15 cellular contexts compared by ENCODE assay signal in the genomic region with DNA sequence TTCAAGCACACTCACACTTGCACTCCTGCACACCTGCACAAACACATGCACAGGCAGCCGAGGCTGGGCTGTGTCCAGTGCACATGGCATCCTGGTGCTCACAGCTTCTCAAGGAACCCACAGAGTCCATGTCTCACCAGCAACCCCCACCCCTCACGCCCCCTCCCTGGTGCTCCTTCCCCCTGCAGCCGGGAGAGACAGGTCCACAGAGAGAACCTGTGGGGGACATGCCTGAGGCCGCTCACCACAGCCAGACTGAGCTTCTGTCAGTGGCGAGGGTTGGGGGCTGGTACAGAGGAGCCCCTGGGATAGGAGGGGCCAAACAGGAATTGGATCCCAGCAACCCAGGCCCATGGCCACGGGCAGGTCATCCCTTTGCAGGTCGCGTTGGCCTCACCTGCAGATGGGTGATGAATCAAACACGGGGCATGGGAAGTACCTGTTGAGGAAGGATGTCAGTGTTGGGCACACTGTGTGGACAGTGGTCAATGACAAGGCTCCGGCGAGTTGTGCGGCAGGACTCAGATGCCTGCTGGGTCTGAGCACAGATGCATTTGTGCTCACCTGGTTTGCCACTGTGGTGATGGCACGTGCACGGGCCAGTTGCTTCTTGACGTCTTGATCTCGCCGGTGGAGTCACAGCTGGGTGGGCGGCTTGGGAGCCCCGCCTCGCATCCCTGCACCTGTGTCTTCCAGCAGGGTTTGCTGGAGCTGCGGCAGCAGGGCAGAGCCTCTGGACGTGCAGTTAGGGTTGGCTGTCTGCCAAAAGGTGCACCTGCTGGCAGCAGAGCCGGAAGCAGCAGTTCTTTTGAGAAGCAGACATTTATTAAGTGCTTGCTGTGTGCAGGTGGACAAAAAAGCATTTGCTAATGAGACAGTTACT.
DNase-seq lines count a peak whose midpoint lies in the region; ATAC-seq and TF ChIP-seq lines count a peak whose summit lies in the region.
"Had no signal": no experiment of that assay in that cellular context is flagged by ENCODE, and none has a peak within 500 bp of the region (broad histone marks: within the 10 kb centered on the region; RNA-seq: fewer than 3 reads in every experiment).

No MANE protein-coding gene starts in this region.

- no peak for TF ChIP-seq CTCF in epithelial cell of esophagus (IDR thresholded peaks at IDR 0.05; ENCODE audit: insufficient read depth, low read depth, low read length, missing control alignments)

- peaks cover 15% of the 10 kb centered on the region for H3K4me1 Mint-ChIP-seq in activated naive CD8-positive, alpha-beta T cell treated with anti-CD3 and anti-CD28 coated beads, Interleukin-2, amount 50 U/mL, for 24 hours
- H3K4me1 Mint-ChIP-seq: stimulated activated memory B cell treated with anti-CD40 and anti-IgM and Interleukin-4, amounts not matched to agents 10 μg/mL and 1 μg/mL and 100 μg/mL, for 72 hours; WTC11 had no signal

- no peak overlapping the region for H3K27ac Mint-ChIP-seq in activated naive CD8-positive, alpha-beta T cell treated with anti-CD3 and anti-CD28 coated beads, Interleukin-2, amount 50 U/mL, for 24 hours
- H3K27ac Mint-ChIP-seq: stimulated activated memory B cell treated with anti-CD40 and anti-IgM and Interleukin-4, amounts not matched to agents 10 μg/mL and 1 μg/mL and 100 μg/mL, for 72 hours had no signal

- H3K4me3 Mint-ChIP-seq in activated naive CD8-positive, alpha-beta T cell treated with anti-CD3 and anti-CD28 coated beads, Interleukin-2, amount 50 U/mL, for 24 hours: no peak overlapping the region
- H3K4me3 Mint-ChIP-seq: central memory CD8-positive, alpha-beta T cell; stimulated activated memory B cell treated with anti-CD40 and anti-IgM and Interleukin-4, amounts not matched to agents 10 μg/mL and 1 μg/mL and 100 μg/mL, for 72 hours; WTC11 had no signal

- no peak for ATAC-seq in activated naive CD8-positive, alpha-beta T cell treated with anti-CD3 and anti-CD28 coated beads, Interleukin-2, amount 50 U/mL, for 24 hours
- ATAC-seq: naive thymus-derived CD8-positive, alpha-beta T cell; stimulated activated memory B cell treated with anti-CD40 and anti-IgM and Interleukin-4, amounts not matched to agents 10 μg/mL and 1 μg/mL and 100 μg/mL, for 72 hours; WTC11 had no signal

- no peaks in the 10 kb centered on the region for H3K36me3 Mint-ChIP-seq in activated naive CD8-positive, alpha-beta T cell treated with anti-CD3 and anti-CD28 coated beads, Interleukin-2, amount 50 U/mL, for 24 hours (ENCODE audit: low read depth)
- H3K36me3 Mint-ChIP-seq: naive thymus-derived CD8-positive, alpha-beta T cell; stimulated activated memory B cell treated with anti-CD40 and anti-IgM and Interleukin-4, amounts not matched to agents 10 μg/mL and 1 μg/mL and 100 μg/mL, for 72 hours; WTC11 had no signal

- DNase-seq in AG20443 (ENCODE audit: low spot score) (peak; percentile 5), NCI-H345 (lab: John Stamatoyannopoulos, UW) (peak; percentile 96), epithelial cell of esophagus (ENCODE audit: low read depth) (peak; percentile 18), NCI-H1694 (lab: John Stamatoyannopoulos, UW) (no peak), hypothalamus (lab: John Stamatoyannopoulos, UW) (no peak), MG63 (no peak)
- peak; percentile 73 for DNase-seq in Jurkat, Clone E6-1 (ENCODE audit: low read depth, low spot score)
- DNase-seq in activated naive CD8-positive, alpha-beta T cell treated with anti-CD3 and anti-CD28 coated beads, Interleukin-2, amount 50 U/mL, for 24 hours: no peak
- DNase-seq: activated effector memory CD4-positive, alpha-beta T cell treated with Interleukin-2 at 50 U/mL for 16 hours; Karpas-422 had no signal

- no peaks in the 10 kb centered on the region for H3K36me3 ChIP-seq in MG63
- H3K36me3 ChIP-seq: Peyer's patch had no signal

- peaks cover 4% of the 10 kb centered on the region for H3K9me3 Mint-ChIP-seq in activated naive CD8-positive, alpha-beta T cell treated with anti-CD3 and anti-CD28 coated beads, Interleukin-2, amount 50 U/mL, for 24 hours
- H3K9me3 Mint-ChIP-seq: central memory CD8-positive, alpha-beta T cell; naive thymus-derived CD8-positive, alpha-beta T cell had no signal

- H3K27me3 ChIP-seq in MG63: no peaks in the 10 kb centered on the region
- H3K27me3 ChIP-seq: Peyer's patch had no signal

- H3K27me3 Mint-ChIP-seq in activated naive CD8-positive, alpha-beta T cell treated with anti-CD3 and anti-CD28 coated beads, Interleukin-2, amount 50 U/mL, for 24 hours: no peaks in the 10 kb centered on the region
- H3K27me3 Mint-ChIP-seq: central memory CD8-positive, alpha-beta T cell; stimulated activated memory B cell treated with anti-CD40 and anti-IgM and Interleukin-4, amounts not matched to agents 10 μg/mL and 1 μg/mL and 100 μg/mL, for 72 hours had no signal

- no peaks in the 10 kb centered on the region for H3K9me3 ChIP-seq in MG63
- H3K9me3 ChIP-seq: Peyer's patch had no signal

- H3K4me3 ChIP-seq in Jurkat, Clone E6-1 (ENCODE audit: low read length): no peak overlapping the region
- H3K4me3 ChIP-seq in epithelial cell of esophagus (ENCODE audit: low read length) (no peak overlapping the region), MG63 (no peak overlapping the region)
- H3K4me3 ChIP-seq: Peyer's patch had no signal

Comparison
In these comparisons a context has a peak if more than half of its experiments do, and no peak if none do; other contexts are left out.
1. DNase-seq: peak in AG20443 (single experiment), Jurkat, Clone E6-1 (single experiment), NCI-H345 (single experiment) and epithelial cell of esophagus (single experiment); none in activated naive CD8-positive, alpha-beta T cell treated with anti-CD3 and anti-CD28 coated beads, Interleukin-2, amount 50 U/mL, for 24 hours (single experiment), NCI-H1694 (single experiment), hypothalamus (0 of 51) and MG63 (single experiment).